Comparison of ENCODE assay signal across 16 cellular contexts in the genomic region with DNA sequence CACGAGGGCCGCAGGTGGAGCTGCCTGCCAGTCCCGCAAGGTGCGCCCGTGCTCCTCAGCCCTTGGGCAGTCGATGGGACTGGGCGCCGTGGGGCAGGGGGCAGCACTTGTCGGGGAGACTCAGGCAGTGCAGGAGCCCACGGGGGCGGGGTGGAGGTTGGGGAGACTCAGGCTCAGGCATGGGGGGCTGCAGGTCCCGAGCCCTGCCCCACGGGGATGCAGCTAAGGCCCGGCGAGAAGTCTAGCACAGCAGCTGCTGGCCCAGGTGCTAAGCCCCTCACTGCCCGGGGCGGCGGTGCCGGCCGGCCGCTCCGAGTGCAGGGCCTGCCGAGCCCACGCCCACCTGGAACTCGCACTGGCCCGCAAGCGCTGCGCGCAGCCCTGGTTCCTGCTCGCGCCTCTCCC. TPM values are rescaled to one million over a fixed set of nuclear protein-coding genes. Genes with fewer than 3 reads are reported as not detected.
"Had no signal": no experiment of that assay in that cellular context is flagged by ENCODE, and none has a peak within 500 bp of the region (broad histone marks: within the 10 kb centered on the region; RNA-seq: fewer than 3 reads in every experiment).

No MANE protein-coding gene starts in this region.

- H3K27me3 ChIP-seq: adrenal gland had no signal

- H3K27ac ChIP-seq: adrenal gland, prostate gland, stomach had no signal

- ATAC-seq: esophagus mucosa, left lobe of liver, right cardiac atrium had no signal

- H3K4me3 ChIP-seq: adrenal gland, lung, prostate gland, skin epidermis, stomach had no signal

- H3K36me3 ChIP-seq: adrenal gland, prostate gland, stomach had no signal

- DNase-seq: adrenal gland; cerebellar nuclear complex; cortex of kidney; stimulated activated CD4-positive, alpha-beta T cell treated with anti-CD3 and anti-CD28 coated beads, Interleukin-2, amount 100 ng/mL, for 48 hours; stomach had no signal

- H3K9me3 ChIP-seq: adrenal gland, prostate gland, stomach had no signal

- FAIRE-seq: astrocyte, bronchial epithelial cell, islet of Langerhans, TTC549 had no signal

RNA-seq across cellular contexts. Expression of gene P2RX7, which starts 39.2 kb away (rescaled TPM):
- polyA plus RNA-seq: neural cell had no signal
